13 cellular contexts compared by ENCODE assay signal in genomic region chr3:134232146-134232545, GRCh38. TPM values are rescaled to one million over a fixed set of nuclear protein-coding genes. Genes with fewer than 3 reads are reported as not detected.
A peak's percentile ranks its signal among the peaks of the same experiment; 100 is the strongest.
DNase-seq lines count a peak whose midpoint lies in the region; ATAC-seq and TF ChIP-seq lines count a peak whose summit lies in the region.
"Had no signal": no experiment of that assay in that cellular context is flagged by ENCODE, and none has a peak within 500 bp of the region (broad histone marks: within the 10 kb centered on the region; RNA-seq: fewer than 3 reads in every experiment).

No MANE protein-coding gene starts in this region.

- peaks cover 50% of the 10 kb centered on the region for H3K4me1 ChIP-seq in psoas muscle

- H3K27ac ChIP-seq in psoas muscle = peak overlapping the region; percentile 61
- H3K27ac ChIP-seq: 22Rv1, dorsolateral prefrontal cortex had no signal

- in situ Hi-C loops in astrocyte of the spinal cord (cut with HindIII; ENCODE audit: low sequenced_read_pairs) = no loop called here

- no peaks in the 10 kb centered on the region for H3K36me3 ChIP-seq in psoas muscle (ENCODE audit: insufficient read depth in 1 of 2, low read depth in 1 of 2)

- H3K4me3 ChIP-seq in astrocyte of the spinal cord (ENCODE audit: low read depth, low read length) (no peak overlapping the region), psoas muscle (no peak overlapping the region)
- H3K4me3 ChIP-seq: dorsolateral prefrontal cortex had no signal

- peak; percentile 90 to 94 (median 92) for ATAC-seq in psoas muscle
- no peak for ATAC-seq in GM21423 (IDR thresholded peaks at IDR 0.05; ENCODE audit: unreplicated experiment)
- ATAC-seq in HG03025 (IDR thresholded peaks at IDR 0.05; ENCODE audit: low FRiP score, unreplicated experiment) = no peak

- intact Hi-C loops in psoas muscle (cut with DNase I) = no loop called here

- H3K9me3 ChIP-seq in psoas muscle = no peaks in the 10 kb centered on the region

- TF ChIP-seq CTCF in astrocyte of the spinal cord (IDR thresholded peaks at IDR 0.05; ENCODE audit: low read depth, low read length) (no peak), psoas muscle (IDR thresholded peaks at IDR 0.05) (no peak)

- H3K27me3 ChIP-seq in psoas muscle (ENCODE audit: insufficient read depth in 3 of 3, low read length in 2 of 3) = no peaks in the 10 kb centered on the region
- H3K27me3 ChIP-seq: dorsolateral prefrontal cortex had no signal

- peak; percentile 10 for DNase-seq in DMS53 (lab: John Stamatoyannopoulos, UW)
- DNase-seq in DMS53 treated with DMSO at 0.1 percent for 48 hours (lab: John Stamatoyannopoulos, UW; ENCODE audit: unreplicated experiment) = no peak
- peak; percentile 81 for DNase-seq in M059J (ENCODE audit: low read depth)
- peak; percentile 13 for DNase-seq in astrocyte of the spinal cord (ENCODE audit: low read depth, low spot score)
- no peak for DNase-seq in psoas muscle
- DNase-seq in NCI-H2171 (lab: John Stamatoyannopoulos, UW) = no peak
- DNase-seq: dorsolateral prefrontal cortex; nephron progenitor cell; stimulated activated CD4-positive, alpha-beta T cell treated with anti-CD3 and anti-CD28 coated beads, Interleukin-15, amount 100 ng/mL, for 24 hours; T-helper 1 cell had no signal

RNA-seq across cellular contexts. Expression of gene RYK, which starts 18.5 kb away (rescaled TPM):
- 71.7 and 87.7 TPM in 2 replicates for total RNA-seq in M059J (2014; rRNA removed; shearing (Covaris generic))
- 10 to 100 TPM; 25.0 to 35.4 (median 28.3) TPM for total RNA-seq in psoas muscle
- polyA plus RNA-seq in psoas muscle = 10 to 100 TPM; 19.7 to 32.8 (median 24.4) TPM

Comparison
In these comparisons a context has a peak if more than half of its experiments do, and no peak if none do; other contexts are left out.
1. DNase-seq: peak in DMS53 (single experiment), M059J (single experiment) and astrocyte of the spinal cord (single experiment); none in DMS53 treated with DMSO at 0.1 percent for 48 hours (single experiment), psoas muscle (0 of 2) and NCI-H2171 (single experiment).
2. ATAC-seq: peak in psoas muscle (4 of 4); none in GM21423 (single experiment) and HG03025 (single experiment).